20 cellular contexts compared by ENCODE assay signal in the genomic region with DNA sequence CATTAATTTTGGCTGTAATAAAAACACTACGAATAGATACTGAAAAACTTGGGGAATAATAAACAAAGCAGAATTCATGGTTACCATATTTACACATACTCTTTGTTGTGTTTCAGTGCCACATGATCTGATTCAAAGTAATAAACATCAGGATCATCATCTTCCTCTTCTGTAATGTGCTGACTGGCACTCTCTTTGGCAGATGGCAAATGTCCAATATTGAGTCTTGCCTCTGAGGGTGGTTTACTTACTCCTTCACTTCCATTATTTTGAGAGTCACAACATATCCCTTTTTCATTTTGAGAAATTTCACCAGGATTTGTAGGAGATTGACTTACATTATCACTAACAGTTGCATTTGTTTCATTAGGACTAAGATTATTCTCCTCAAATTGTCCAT. TPM values are rescaled to one million over a fixed set of nuclear protein-coding genes. Genes with fewer than 3 reads are reported as not detected.
DNase-seq lines count a peak whose midpoint lies in the region; ATAC-seq and TF ChIP-seq lines count a peak whose summit lies in the region.
"Had no signal": no experiment of that assay in that cellular context is flagged by ENCODE, and none has a peak within 500 bp of the region (broad histone marks: within the 10 kb centered on the region; RNA-seq: fewer than 3 reads in every experiment).

No MANE protein-coding gene starts in this region.

- H3K27me3 Mint-ChIP-seq in activated naive CD8-positive, alpha-beta T cell: no peaks in the 10 kb centered on the region
- no peaks in the 10 kb centered on the region for H3K27me3 Mint-ChIP-seq in activated naive CD8-positive, alpha-beta T cell treated with anti-CD3 and anti-CD28 coated beads, Interleukin-2, amount 50 U/mL, for 24 hours
- no peaks in the 10 kb centered on the region for H3K27me3 Mint-ChIP-seq in activated T-helper 17 cell treated with anti-CD3 and anti-CD28 coated beads, Interleukin-2, amount 50 U/mL, for 72 hours
- H3K27me3 Mint-ChIP-seq in osteocyte (ENCODE audit: unreplicated experiment) (no peaks in the 10 kb centered on the region), nephron progenitor cell (ENCODE audit: low read depth, poor library complexity) (no peaks in the 10 kb centered on the region)

- peak overlapping the region in 33 of 59 donors; percentile 4 to 66 (median 39) for H3K27ac ChIP-seq in dorsolateral prefrontal cortex
- H3K27ac ChIP-seq in left lung: no peak overlapping the region
- H3K27ac ChIP-seq: C4-2B, HL-60 had no signal

- H3K36me3 Mint-ChIP-seq in activated naive CD8-positive, alpha-beta T cell: peaks cover 32% of the 10 kb centered on the region
- H3K36me3 Mint-ChIP-seq in activated naive CD8-positive, alpha-beta T cell treated with anti-CD3 and anti-CD28 coated beads, Interleukin-2, amount 50 U/mL, for 24 hours (ENCODE audit: low read depth): peaks cover 44% of the 10 kb centered on the region
- peaks cover 83% of the 10 kb centered on the region for H3K36me3 Mint-ChIP-seq in activated T-helper 17 cell treated with anti-CD3 and anti-CD28 coated beads, Interleukin-2, amount 50 U/mL, for 72 hours (ENCODE audit: low read depth)
- peaks cover 45% of the 10 kb centered on the region for H3K36me3 Mint-ChIP-seq in osteocyte (ENCODE audit: unreplicated experiment)
- peaks cover 79% of the 10 kb centered on the region for H3K36me3 Mint-ChIP-seq in nephron progenitor cell (ENCODE audit: low read depth)

- no peaks in the 10 kb centered on the region for H3K9me3 ChIP-seq in left lung

- no peaks in the 10 kb centered on the region for H3K9me3 Mint-ChIP-seq in activated naive CD8-positive, alpha-beta T cell (ENCODE audit: low read depth)
- no peaks in the 10 kb centered on the region for H3K9me3 Mint-ChIP-seq in activated naive CD8-positive, alpha-beta T cell treated with anti-CD3 and anti-CD28 coated beads, Interleukin-2, amount 50 U/mL, for 24 hours
- H3K9me3 Mint-ChIP-seq in activated T-helper 17 cell treated with anti-CD3 and anti-CD28 coated beads, Interleukin-2, amount 50 U/mL, for 72 hours: no peaks in the 10 kb centered on the region
- H3K9me3 Mint-ChIP-seq in osteocyte (ENCODE audit: unreplicated experiment) (no peaks in the 10 kb centered on the region), nephron progenitor cell (peaks cover 12% of the 10 kb centered on the region)

- TF ChIP-seq CTCF in dorsolateral prefrontal cortex (IDR thresholded peaks at IDR 0.05 in 54 of 56, conservative IDR thresholded peaks at IDR 0.05 in 2 of 56; ENCODE audit: low read depth in 1 of 56, partially characterized antibody in 56 of 56) (no peak), left lung (IDR thresholded peaks at IDR 0.05) (no peak), osteocyte (IDR thresholded peaks at IDR 0.05) (no peak), nephron progenitor cell (IDR thresholded peaks at IDR 0.05) (no peak)

- H3K27me3 ChIP-seq in dorsolateral prefrontal cortex: no peaks in the 10 kb centered on the region
- H3K27me3 ChIP-seq in left lung: no peaks in the 10 kb centered on the region

- no peak for DNase-seq in activated naive CD8-positive, alpha-beta T cell treated with anti-CD3 and anti-CD28 coated beads, Interleukin-2, amount 50 U/mL, for 24 hours
- DNase-seq in dorsolateral prefrontal cortex (no peak), left lung (no peak), superior temporal gyrus (ENCODE audit: extremely low spot score) (peak; percentile 31), osteocyte (ENCODE audit: extremely low spot score, unreplicated experiment) (no peak), nephron progenitor cell (no peak)
- DNase-seq: 8988T, H7, KG1, NCI-H1092, NCI-H1436, NCI-H187 treated with DMSO at 0.1 percent for 48 hours, NCI-H2107, NCI-H446 treated with DMSO at 0.1 percent for 48 hours, NCI-H526 treated with DMSO at 0.1 percent for 48 hours had no signal

- peak overlapping the region; percentile 10 for H3K27ac Mint-ChIP-seq in activated naive CD8-positive, alpha-beta T cell
- H3K27ac Mint-ChIP-seq in activated naive CD8-positive, alpha-beta T cell treated with anti-CD3 and anti-CD28 coated beads, Interleukin-2, amount 50 U/mL, for 24 hours: no peak overlapping the region
- H3K27ac Mint-ChIP-seq in activated T-helper 17 cell treated with anti-CD3 and anti-CD28 coated beads, Interleukin-2, amount 50 U/mL, for 72 hours: no peak overlapping the region
- H3K27ac Mint-ChIP-seq in osteocyte (ENCODE audit: unreplicated experiment) (no peak overlapping the region), nephron progenitor cell (no peak overlapping the region)

- H3K4me3 ChIP-seq in dorsolateral prefrontal cortex (no peak overlapping the region), left lung (no peak overlapping the region)

- peaks cover 0 to 51% of the 10 kb centered on the region in 2 donors for H3K36me3 ChIP-seq in left lung

- no peak overlapping the region for H3K4me3 Mint-ChIP-seq in activated naive CD8-positive, alpha-beta T cell
- H3K4me3 Mint-ChIP-seq in activated naive CD8-positive, alpha-beta T cell treated with anti-CD3 and anti-CD28 coated beads, Interleukin-2, amount 50 U/mL, for 24 hours: no peak overlapping the region
- no peak overlapping the region for H3K4me3 Mint-ChIP-seq in activated T-helper 17 cell treated with anti-CD3 and anti-CD28 coated beads, Interleukin-2, amount 50 U/mL, for 72 hours
- no peak overlapping the region for H3K4me3 Mint-ChIP-seq in osteocyte (ENCODE audit: unreplicated experiment)
- no peak overlapping the region for H3K4me3 Mint-ChIP-seq in nephron progenitor cell

- ATAC-seq in activated naive CD8-positive, alpha-beta T cell treated with anti-CD3 and anti-CD28 coated beads, Interleukin-2, amount 50 U/mL, for 24 hours: no peak
- peak; percentile 29 for ATAC-seq in left lung
- no peak for ATAC-seq in activated T-helper 17 cell treated with anti-CD3 and anti-CD28 coated beads, Interleukin-2, amount 50 U/mL, for 72 hours (replicated peaks)
- ATAC-seq: Right ventricle myocardium inferior had no signal

- peaks cover 14% of the 10 kb centered on the region for H3K4me1 Mint-ChIP-seq in activated naive CD8-positive, alpha-beta T cell (ENCODE audit: low read depth)
- no peaks in the 10 kb centered on the region for H3K4me1 Mint-ChIP-seq in activated naive CD8-positive, alpha-beta T cell treated with anti-CD3 and anti-CD28 coated beads, Interleukin-2, amount 50 U/mL, for 24 hours
- no peaks in the 10 kb centered on the region for H3K4me1 Mint-ChIP-seq in activated T-helper 17 cell treated with anti-CD3 and anti-CD28 coated beads, Interleukin-2, amount 50 U/mL, for 72 hours
- H3K4me1 Mint-ChIP-seq in osteocyte (ENCODE audit: unreplicated experiment) (no peaks in the 10 kb centered on the region), nephron progenitor cell (peaks cover 10% of the 10 kb centered on the region)

- H3K4me1 ChIP-seq in left lung: no peaks in the 10 kb centered on the region

- intact Hi-C loops in dorsolateral prefrontal cortex (cut with DNase I) (no loop called here), left lung (cut with DNase I) (no loop called here)

RNA-seq across cellular contexts. Expression of a gene that starts 50.7 kb away (rescaled TPM):
- total RNA-seq in dorsolateral prefrontal cortex: 10 to 100 TPM; 52.5 to 90.5 (median 69.9) TPM
- total RNA-seq in left lung: 10 to 100 TPM; 36.3 to 42.3 TPM
- 10 to 100 TPM; 44.4 to 47.8 TPM for total RNA-seq in activated T-helper 17 cell treated with anti-CD3 and anti-CD28 coated beads, Interleukin-2, amount 50 U/mL, for 72 hours
- 51.5 and 54.3 TPM in 2 replicates for total RNA-seq in osteocyte

Comparison
In these comparisons a context has a peak if more than half of its experiments do, and no peak if none do; other contexts are left out.
1. H3K27ac ChIP-seq: peak in dorsolateral prefrontal cortex (33 of 59); none in left lung (0 of 2).